ENCODE assay signal across 9 cellular contexts in genomic region chr14:61470954-61471279, GRCh38.
DNase-seq lines count a peak whose midpoint lies in the region; ATAC-seq and FAIRE-seq lines count a peak whose summit lies in the region.
"Had no signal": no experiment of that assay in that cellular context is flagged by ENCODE, and none has a peak within 500 bp of the region (broad histone marks: within the 10 kb centered on the region; RNA-seq: fewer than 3 reads in every experiment).

No MANE protein-coding gene starts in this region.

- peak; percentile 52 for DNase-seq in activated CD8-positive, alpha-beta memory T cell treated with anti-CD3 and anti-CD28 coated beads, Interleukin-2, amount 50 U/mL, for 48 hours
- DNase-seq in activated CD8-positive, alpha-beta memory T cell treated with anti-CD3 and anti-CD28 coated beads for 24 hours = no peak
- no peak for DNase-seq in activated naive CD8-positive, alpha-beta T cell treated with anti-CD3 and anti-CD28 coated beads, Interleukin-2, amount 50 U/mL, for 24 hours
- DNase-seq in memory B cell (ENCODE audit: low spot score in 2 of 2) (no peak), RCC 7860 (ENCODE audit: low spot score) (no peak), RPMI8226 (no peak), DMS 273 (lab: John Stamatoyannopoulos, UW; ENCODE audit: unreplicated experiment) (no peak)
- DNase-seq: occipital lobe had no signal

- no peak for FAIRE-seq in RCC 7860 (lab: Jason Lieb, UNC)

- H3K4me3 ChIP-seq in thymus (ENCODE audit: low read length) = no peak overlapping the region

- H3K4me3 Mint-ChIP-seq in activated naive CD8-positive, alpha-beta T cell treated with anti-CD3 and anti-CD28 coated beads, Interleukin-2, amount 50 U/mL, for 24 hours = peak overlapping the region; percentile 78
- H3K4me3 Mint-ChIP-seq in memory B cell = peak overlapping the region; percentile 92

- peaks cover 87% of the 10 kb centered on the region for H3K4me1 Mint-ChIP-seq in activated naive CD8-positive, alpha-beta T cell treated with anti-CD3 and anti-CD28 coated beads, Interleukin-2, amount 50 U/mL, for 24 hours
- H3K4me1 Mint-ChIP-seq in memory B cell = peaks cover 35% of the 10 kb centered on the region

- 89% methylated on average over 2 of the region's 2 CpGs for WGBS in thymus

- H3K27ac ChIP-seq in thymus (ENCODE audit: low read depth) = peak overlapping the region; percentile 56

- H3K27me3 Mint-ChIP-seq in activated naive CD8-positive, alpha-beta T cell treated with anti-CD3 and anti-CD28 coated beads, Interleukin-2, amount 50 U/mL, for 24 hours = no peaks in the 10 kb centered on the region
- H3K27me3 Mint-ChIP-seq in memory B cell = no peaks in the 10 kb centered on the region

- H3K9me3 Mint-ChIP-seq in activated naive CD8-positive, alpha-beta T cell treated with anti-CD3 and anti-CD28 coated beads, Interleukin-2, amount 50 U/mL, for 24 hours = no peaks in the 10 kb centered on the region
- no peaks in the 10 kb centered on the region for H3K9me3 Mint-ChIP-seq in memory B cell

- H3K4me1 ChIP-seq in thymus (ENCODE audit: control insufficient read depth, insufficient read depth, low read length) = peaks cover 28% of the 10 kb centered on the region

- H3K27me3 ChIP-seq in thymus (ENCODE audit: control insufficient read depth, insufficient read depth) = no peaks in the 10 kb centered on the region

- H3K27ac Mint-ChIP-seq in activated naive CD8-positive, alpha-beta T cell treated with anti-CD3 and anti-CD28 coated beads, Interleukin-2, amount 50 U/mL, for 24 hours = peak overlapping the region; percentile 95
- peak overlapping the region; percentile 95 for H3K27ac Mint-ChIP-seq in memory B cell

- ATAC-seq in activated naive CD8-positive, alpha-beta T cell treated with anti-CD3 and anti-CD28 coated beads, Interleukin-2, amount 50 U/mL, for 24 hours = no peak
- no peak for ATAC-seq in memory B cell (ENCODE audit: low read depth)

- peaks cover 3% of the 10 kb centered on the region for H3K36me3 ChIP-seq in thymus (ENCODE audit: control insufficient read depth, insufficient read depth)

- H3K9me3 ChIP-seq in thymus (ENCODE audit: control insufficient read depth) = no peaks in the 10 kb centered on the region

- peaks cover 47% of the 10 kb centered on the region for H3K36me3 Mint-ChIP-seq in activated naive CD8-positive, alpha-beta T cell treated with anti-CD3 and anti-CD28 coated beads, Interleukin-2, amount 50 U/mL, for 24 hours (ENCODE audit: low read depth)
- no peaks in the 10 kb centered on the region for H3K36me3 Mint-ChIP-seq in memory B cell
